In genomic region chr20:33401922-33402369, GRCh38 we compare ENCODE assay signal across 8 cellular contexts. TPM values are rescaled to one million over a fixed set of nuclear protein-coding genes. Genes with fewer than 3 reads are reported as not detected.
A peak's percentile ranks its signal among the peaks of the same experiment; 100 is the strongest.
DNase-seq lines count a peak whose midpoint lies in the region; ATAC-seq and TF ChIP-seq lines count a peak whose summit lies in the region.

No MANE protein-coding gene starts in this region.

- H3K27ac ChIP-seq in dorsolateral prefrontal cortex = peak overlapping the region in 42 of 59 donors; percentile 14 to 90 (median 70)
- H3K27ac ChIP-seq in naive thymus-derived CD4-positive, alpha-beta T cell (ENCODE audit: low read depth, low read length) = peak overlapping the region; percentile 80

- intact Hi-C loops in dorsolateral prefrontal cortex (cut with DNase I) = loop anchor here in 1 of 2 donors (5.0 kb wide), 2 partner anchors 45 to 265 kb away; partner anchors contain the start of gene ACTL10
- intact Hi-C loops in naive thymus-derived CD4-positive, alpha-beta T cell (cut with micrococcal nuclease) = loop anchor here (1.0 to 2.0 kb wide), 7 partner anchors 29 to 710 kb away; partner anchors contain the start of genes ACTL10 (in 1 of the 2), EIF2S2 (in 1 of the 2), RALY (in 1 of the 2) and SNTA1 (in 1 of the 2)
- intact Hi-C loops in posterior vena cava (cut with DNase I) = loop anchor here in 1 of 2 donors (5.0 kb wide), 1 partner anchor 1680 kb away; the partner anchor contains the start of gene BCL2L1

- POLR2A ChIA-PET in naive thymus-derived CD4-positive, alpha-beta T cell (lab: Charles Lee) = interaction anchor here (0.8 to 2.0 kb wide), 8 partner anchors 42 to 1186 kb away, joined by 3 to 10 read pairs (median 4); partner anchors contain the start of genes CBFA2T2, EIF2S2, PXMP4 and SNTA1

- H3K27me3 ChIP-seq in dorsolateral prefrontal cortex = no peaks in the 10 kb centered on the region
- H3K27me3 ChIP-seq in naive thymus-derived CD4-positive, alpha-beta T cell (ENCODE audit: control insufficient read depth in 2 of 2, insufficient read depth in 2 of 2, low read length in 2 of 2) = no peaks in the 10 kb centered on the region

- H3K9me3 Mint-ChIP-seq in naive thymus-derived CD4-positive, alpha-beta T cell = no peaks in the 10 kb centered on the region

- CTCF ChIA-PET in naive thymus-derived CD4-positive, alpha-beta T cell (lab: Charles Lee) = interaction anchor here (0.9 to 1.6 kb wide), 3 partner anchors 22 to 87 kb away, joined by 3 to 10 read pairs (median 3); partner anchors contain the start of gene SNTA1

- H3K36me3 ChIP-seq in naive thymus-derived CD4-positive, alpha-beta T cell (ENCODE audit: control insufficient read depth in 2 of 3, insufficient read depth in 3 of 3, low read length in 3 of 3) = peaks cover 0 to 9% (median 0%) of the 10 kb centered on the region in 3 experiments

- no peak for ATAC-seq in naive thymus-derived CD4-positive, alpha-beta T cell
- ATAC-seq in GM19324 (IDR thresholded peaks at IDR 0.05; ENCODE audit: low FRiP score, unreplicated experiment) (no peak), GM21717 (IDR thresholded peaks at IDR 0.05; ENCODE audit: unreplicated experiment) (no peak), HG03571 (IDR thresholded peaks at IDR 0.05; ENCODE audit: unreplicated experiment) (no peak)

- TF ChIP-seq CTCF in GM12864 (IDR thresholded peaks at IDR 0.05; ENCODE audit: low read depth, low read length, missing control alignments) (no peak), dorsolateral prefrontal cortex (IDR thresholded peaks at IDR 0.05 in 54 of 56, conservative IDR thresholded peaks at IDR 0.05 in 2 of 56; ENCODE audit: low read depth in 1 of 56, partially characterized antibody in 56 of 56) (no peak)

- H3K4me3 ChIP-seq in GM12864 (ENCODE audit: low read depth, low read length) = peak overlapping the region; percentile 80
- H3K4me3 ChIP-seq in dorsolateral prefrontal cortex = peak overlapping the region; percentile 65 to 100 (median 96)
- H3K4me3 ChIP-seq in naive thymus-derived CD4-positive, alpha-beta T cell (ENCODE audit: low read length) = peak overlapping the region; percentile 93

- peak overlapping the region in 8 of 9 donors; percentile 50 to 94 (median 90) for H3K27ac Mint-ChIP-seq in naive thymus-derived CD4-positive, alpha-beta T cell

- no peak for DNase-seq in GM12864 (ENCODE audit: low read depth)
- DNase-seq in OCI-M1 (lab: John Stamatoyannopoulos, UW) = peak; percentile 61
- no peak for DNase-seq in dorsolateral prefrontal cortex
- DNase-seq in naive thymus-derived CD4-positive, alpha-beta T cell = no peak
- no peak for DNase-seq in posterior vena cava (ENCODE audit: low spot score)

- H3K4me1 ChIP-seq in naive thymus-derived CD4-positive, alpha-beta T cell (ENCODE audit: control insufficient read depth in 2 of 2, insufficient read depth in 2 of 2, low read length in 2 of 2) = peaks cover 23 to 33% of the 10 kb centered on the region in 2 donors

- H3K4me3 Mint-ChIP-seq in naive thymus-derived CD4-positive, alpha-beta T cell = peak overlapping the region; percentile 92 to 99 (median 98)

- H3K36me3 Mint-ChIP-seq in naive thymus-derived CD4-positive, alpha-beta T cell = peaks cover 0 to 8% (median 5%) of the 10 kb centered on the region in 5 donors

- H3K9me3 ChIP-seq in naive thymus-derived CD4-positive, alpha-beta T cell (ENCODE audit: control insufficient read depth in 2 of 3, low read length in 3 of 3) = no peaks in the 10 kb centered on the region

- peaks cover 32 to 65% (median 58%) of the 10 kb centered on the region in 7 donors for H3K4me1 Mint-ChIP-seq in naive thymus-derived CD4-positive, alpha-beta T cell

- H3K27me3 Mint-ChIP-seq in naive thymus-derived CD4-positive, alpha-beta T cell = no peaks in the 10 kb centered on the region

RNA-seq across cellular contexts. Expression of gene CDK5RAP1, which starts 0.6 kb away (rescaled TPM):
- total RNA-seq in dorsolateral prefrontal cortex (10 to 100 TPM; 30.0 to 60.3 (median 42.9) TPM), posterior vena cava (10 to 100 TPM; 15.9 to 19.8 TPM)
- total RNA-seq in naive thymus-derived CD4-positive, alpha-beta T cell = 10 to 100 TPM; 33.6 to 51.8 (median 49.4) TPM
- 10 to 100 TPM; 41.4 to 48.1 TPM for polyA plus RNA-seq in naive thymus-derived CD4-positive, alpha-beta T cell

RNA-seq across cellular contexts. Expression of gene SNTA1, which starts 41.6 kb away (rescaled TPM):
- total RNA-seq in dorsolateral prefrontal cortex = 100 to 1,000 TPM in 12 of 120 experiments, 10 to 100 TPM in 108; 35.4 to 180 (median 77.4) TPM
- 1 to 10 TPM; 2.0 to 3.2 (median 2.9) TPM for total RNA-seq in naive thymus-derived CD4-positive, alpha-beta T cell
- 1 to 10 TPM; 4.3 to 7.2 TPM for polyA plus RNA-seq in naive thymus-derived CD4-positive, alpha-beta T cell
- total RNA-seq in posterior vena cava = 10 to 100 TPM; 40.1 to 44.7 TPM

Comparison
In these comparisons a context has a peak if more than half of its experiments do, and no peak if none do; other contexts are left out.
1. RNA of gene SNTA1, which starts 41.6 kb away (total RNA-seq): 35.4 to 180 TPM in dorsolateral prefrontal cortex and 40.1 to 44.7 TPM in posterior vena cava; 2.0 to 3.2 TPM in naive thymus-derived CD4-positive, alpha-beta T cell; every median in the first group is over 4 times any median in the second.
2. Peak in every context shown above with its lines, with median percentiles within 50 percentile points of each other: H3K4me3 ChIP-seq.